In genomic region chr15:97129684-97130083, GRCh38 we compare ENCODE assay signal across 32 cellular contexts.
"Had no signal": no experiment of that assay in that cellular context is flagged by ENCODE, and none has a peak within 500 bp of the region (broad histone marks: within the 10 kb centered on the region; RNA-seq: fewer than 3 reads in every experiment).

No MANE protein-coding gene starts in this region.

- H3K27me3 ChIP-seq: ascending aorta, breast epithelium, cardiac muscle cell, colonic mucosa, dorsolateral prefrontal cortex, foreskin keratinocyte, gastrocnemius medialis, heart right ventricle had no signal

- H3K4me3 Mint-ChIP-seq: activated CD4-positive, alpha-beta memory T cell treated with anti-CD3 and anti-CD28 coated beads for 36 hours; activated CD4-positive, alpha-beta T cell treated with anti-CD3 and anti-CD28 coated beads for 36 hours; activated CD4-positive, alpha-beta T cell treated with anti-CD3 and anti-CD28 coated beads, Interleukin-2, amount 10 ng/mL, durations not matched to agents 24 days and 14 days; activated CD8-positive, alpha-beta memory T cell treated with anti-CD3 and anti-CD28 coated beads, Interleukin-2, amount 10 ng/mL, durations not matched to agents 7 days and 5 days; activated CD8-positive, alpha-beta T cell treated with anti-CD3 and anti-CD28 coated beads, Interleukin-2, amount 10 ng/mL, durations not matched to agents 7 days and 5 days; activated naive CD4-positive, alpha-beta T cell treated with anti-CD3 and anti-CD28 coated beads, Interleukin-2, amount 10 ng/mL, durations not matched to agents 7 days and 5 days; activated naive CD8-positive, alpha-beta T cell treated with anti-CD3 and anti-CD28 coated beads, Interleukin-2, amount 10 ng/mL, durations not matched to agents 7 days and 5 days; brain; endodermal cell; T-helper 17 cell; T-helper 2 cell treated with Interferon-gamma antibody and Interleukin-4, amounts not matched to agents 5 μg/mL and 100 μg/mL, for 36 hours had no signal

- H3K36me3 ChIP-seq: ascending aorta, breast epithelium, cardiac muscle cell, colonic mucosa, gastrocnemius medialis, heart right ventricle had no signal

- H3K4me1 Mint-ChIP-seq: activated CD4-positive, alpha-beta T cell treated with anti-CD3 and anti-CD28 coated beads for 36 hours; activated CD4-positive, alpha-beta T cell treated with anti-CD3 and anti-CD28 coated beads, Interleukin-2, amount 10 ng/mL, durations not matched to agents 24 days and 14 days; activated CD8-positive, alpha-beta memory T cell treated with anti-CD3 and anti-CD28 coated beads, Interleukin-2, amount 10 ng/mL, durations not matched to agents 7 days and 5 days; activated naive CD4-positive, alpha-beta T cell treated with anti-CD3 and anti-CD28 coated beads, Interleukin-2, amount 10 ng/mL, durations not matched to agents 7 days and 5 days; activated naive CD8-positive, alpha-beta T cell treated with anti-CD3 and anti-CD28 coated beads, Interleukin-2, amount 10 ng/mL, durations not matched to agents 7 days and 5 days; brain; T-helper 17 cell had no signal

- H3K27ac ChIP-seq: ascending aorta, breast epithelium, cardiac muscle cell, colonic mucosa, dorsolateral prefrontal cortex, foreskin keratinocyte, gastrocnemius medialis, heart right ventricle had no signal

- H3K4me1 ChIP-seq: ascending aorta, breast epithelium, colonic mucosa, foreskin keratinocyte, gastrocnemius medialis, heart right ventricle had no signal

- H3K27me3 Mint-ChIP-seq: activated CD4-positive, alpha-beta memory T cell treated with anti-CD3 and anti-CD28 coated beads for 36 hours; activated CD4-positive, alpha-beta T cell treated with anti-CD3 and anti-CD28 coated beads for 36 hours; activated CD4-positive, alpha-beta T cell treated with anti-CD3 and anti-CD28 coated beads, Interleukin-2, amount 10 ng/mL, durations not matched to agents 24 days and 14 days; activated CD8-positive, alpha-beta memory T cell treated with anti-CD3 and anti-CD28 coated beads, Interleukin-2, amount 10 ng/mL, durations not matched to agents 7 days and 5 days; activated naive CD4-positive, alpha-beta T cell treated with anti-CD3 and anti-CD28 coated beads, Interleukin-2, amount 10 ng/mL, durations not matched to agents 7 days and 5 days; activated naive CD8-positive, alpha-beta T cell treated with anti-CD3 and anti-CD28 coated beads, Interleukin-2, amount 10 ng/mL, durations not matched to agents 7 days and 5 days; T-helper 17 cell had no signal

- H3K36me3 Mint-ChIP-seq: activated CD4-positive, alpha-beta memory T cell treated with anti-CD3 and anti-CD28 coated beads for 36 hours; activated CD8-positive, alpha-beta memory T cell treated with anti-CD3 and anti-CD28 coated beads, Interleukin-2, amount 10 ng/mL, durations not matched to agents 7 days and 5 days; activated naive CD4-positive, alpha-beta T cell treated with anti-CD3 and anti-CD28 coated beads, Interleukin-2, amount 10 ng/mL, durations not matched to agents 7 days and 5 days; activated naive CD4-positive, alpha-beta T cell treated with anti-CD3 and anti-CD28 coated beads, Interleukin-2, amount 50 U/mL, for 72 hours; activated naive CD8-positive, alpha-beta T cell treated with anti-CD3 and anti-CD28 coated beads, Interleukin-2, amount 10 ng/mL, durations not matched to agents 7 days and 5 days; brain had no signal

- H3K4me3 ChIP-seq: ascending aorta, breast epithelium, cardiac muscle cell, colonic mucosa, dorsolateral prefrontal cortex, gastrocnemius medialis, heart right ventricle had no signal

- DNase-seq: activated CD4-positive, alpha-beta memory T cell treated with anti-CD3 and anti-CD28 coated beads for 36 hours; activated CD4-positive, alpha-beta T cell treated with anti-CD3 and anti-CD28 coated beads for 36 hours; activated CD4-positive, alpha-beta T cell treated with anti-CD3 and anti-CD28 coated beads, Interleukin-2, amount 10 ng/mL, durations not matched to agents 24 days and 14 days; activated CD4-positive, CD25-positive, alpha-beta regulatory T cell; activated CD4-positive, CD25-positive, alpha-beta regulatory T cell treated with anti-CD3 and anti-CD28 coated beads, Interleukin-2, amount 50 U/mL, for 72 hours; activated CD8-positive, alpha-beta memory T cell treated with anti-CD3 and anti-CD28 coated beads, Interleukin-2, amount 10 ng/mL, durations not matched to agents 7 days and 5 days; activated CD8-positive, alpha-beta memory T cell treated with anti-CD3 and anti-CD28 coated beads, Interleukin-2, amount 50 U/mL, for 4 hours; activated CD8-positive, alpha-beta T cell treated with anti-CD3 and anti-CD28 coated beads, Interleukin-2, amount 10 ng/mL, durations not matched to agents 7 days and 5 days; activated gamma-delta T cell; activated naive CD4-positive, alpha-beta T cell; activated naive CD4-positive, alpha-beta T cell treated with anti-CD3 and anti-CD28 coated beads, Interleukin-2, amount 10 ng/mL, durations not matched to agents 7 days and 5 days; activated naive CD8-positive, alpha-beta T cell treated with anti-CD3 and anti-CD28 coated beads, Interleukin-2, amount 10 ng/mL, durations not matched to agents 7 days and 5 days; activated T-cell treated with anti-CD3 and anti-CD28 coated beads, Interleukin-2, amount 50 U/mL, for 1 hour; activated T-cell treated with anti-CD3 and anti-CD28 coated beads, Interleukin-2, amount 50 U/mL, for 48 hours; central memory CD4-positive, alpha-beta T cell; cerebellar nuclear complex; colonic mucosa; effector memory CD4-positive, alpha-beta T cell; endodermal cell; foreskin keratinocyte; gastrocnemius medialis; heart right ventricle; T-helper 1 cell; T-helper 17 cell; T1000 had no signal

- H3K27ac Mint-ChIP-seq: activated CD4-positive, alpha-beta memory T cell treated with anti-CD3 and anti-CD28 coated beads for 36 hours; activated CD4-positive, alpha-beta T cell treated with anti-CD3 and anti-CD28 coated beads for 36 hours; activated CD4-positive, alpha-beta T cell treated with anti-CD3 and anti-CD28 coated beads, Interleukin-2, amount 10 ng/mL, durations not matched to agents 24 days and 14 days; activated CD8-positive, alpha-beta memory T cell treated with anti-CD3 and anti-CD28 coated beads, Interleukin-2, amount 10 ng/mL, durations not matched to agents 7 days and 5 days; activated CD8-positive, alpha-beta T cell treated with anti-CD3 and anti-CD28 coated beads, Interleukin-2, amount 10 ng/mL, durations not matched to agents 7 days and 5 days; activated naive CD4-positive, alpha-beta T cell treated with anti-CD3 and anti-CD28 coated beads, Interleukin-2, amount 10 ng/mL, durations not matched to agents 7 days and 5 days; activated naive CD4-positive, alpha-beta T cell treated with anti-CD3 and anti-CD28 coated beads, Interleukin-2, amount 50 U/mL, for 72 hours; activated naive CD8-positive, alpha-beta T cell treated with anti-CD3 and anti-CD28 coated beads, Interleukin-2, amount 10 ng/mL, durations not matched to agents 7 days and 5 days; brain; endodermal cell; T-helper 17 cell; T-helper 2 cell treated with Interferon-gamma antibody and Interleukin-4, amounts not matched to agents 5 μg/mL and 100 μg/mL, for 36 hours had no signal

- H3K9me3 ChIP-seq: ascending aorta, colonic mucosa, gastrocnemius medialis had no signal
